In the genomic region with DNA sequence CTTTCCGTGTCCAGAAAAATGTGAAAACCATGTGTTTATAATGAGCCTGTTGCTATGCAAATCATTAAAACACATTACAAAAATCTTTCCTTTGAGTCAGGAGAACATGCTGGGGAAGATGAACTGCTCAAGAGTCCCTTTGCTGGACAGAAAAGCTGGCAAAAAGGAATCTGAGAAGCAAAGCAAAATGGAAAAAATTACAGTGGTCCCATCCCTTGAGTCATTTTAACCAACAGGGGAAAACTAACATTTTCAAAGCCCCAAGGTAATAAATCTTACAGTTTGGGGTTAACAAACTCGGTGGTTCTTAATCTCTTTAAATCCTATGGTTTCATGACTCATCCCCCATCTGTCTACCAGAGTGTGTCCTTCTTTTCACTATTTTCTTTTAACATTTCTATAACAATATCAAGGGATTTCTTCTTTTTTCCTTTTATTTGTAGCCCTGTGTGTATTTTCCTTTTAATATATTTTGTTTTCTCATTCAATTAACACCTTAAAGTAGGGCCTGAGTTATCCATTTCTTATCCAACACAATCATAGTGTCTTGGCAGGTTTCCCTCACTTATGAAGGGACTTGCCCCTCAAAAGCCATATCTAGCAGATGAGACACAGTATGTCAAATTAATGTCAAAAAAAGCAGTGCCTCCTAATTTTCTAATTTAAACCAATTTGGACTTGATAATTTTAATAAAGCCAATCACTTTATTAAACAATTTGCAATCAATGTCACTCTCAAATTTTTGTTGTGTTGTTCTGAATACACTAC, we compare ENCODE assay signal across 8 cellular contexts.
A peak's percentile ranks its signal among the peaks of the same experiment; 100 is the strongest.
DNase-seq lines count a peak whose midpoint lies in the region; ATAC-seq lines count a peak whose summit lies in the region.

No MANE protein-coding gene starts in this region.

- intact Hi-C loops in left ventricle myocardium superior (cut with micrococcal nuclease): no loop called here
- intact Hi-C loops in Right ventricle myocardium superior (cut with DNase I): no loop called here

- peak; percentile 22 for ATAC-seq in left ventricle myocardium superior
- ATAC-seq in Right ventricle myocardium superior (ENCODE audit: poor library complexity): no peak
- ATAC-seq in GM18520 (IDR thresholded peaks at IDR 0.05; ENCODE audit: unreplicated experiment): no peak
- no peak for ATAC-seq in GM21717 (IDR thresholded peaks at IDR 0.05; ENCODE audit: unreplicated experiment)

- DNase-seq in left ventricle myocardium superior: no peak
- DNase-seq in Right ventricle myocardium superior: no peak
- DNase-seq in T1000 (lab: John Stamatoyannopoulos, UW): peak; percentile 42
- DNase-seq in glomerular visceral epithelial cell (ENCODE audit: extremely low spot score): peak; percentile 92
- DNase-seq in NCI-H1417 (lab: John Stamatoyannopoulos, UW): no peak
- no peak for DNase-seq in NCI-H1105 treated with DMSO at 0.1 percent for 48 hours (lab: John Stamatoyannopoulos, UW)

Comparison
In these comparisons a context has a peak if more than half of its experiments do, and no peak if none do; other contexts are left out.
1. DNase-seq: peak in T1000 (single experiment) and glomerular visceral epithelial cell (single experiment); none in left ventricle myocardium superior (single experiment), Right ventricle myocardium superior (single experiment), NCI-H1417 (0 of 3) and NCI-H1105 treated with DMSO at 0.1 percent for 48 hours (single experiment).